In genomic region chr3:119715105-119715504, GRCh38 we compare ENCODE assay signal across 24 cellular contexts. TPM values are rescaled to one million over a fixed set of nuclear protein-coding genes. Genes with fewer than 3 reads are reported as not detected.
"Had no signal": no experiment of that assay in that cellular context is flagged by ENCODE, and none has a peak within 500 bp of the region (broad histone marks: within the 10 kb centered on the region; RNA-seq: fewer than 3 reads in every experiment).

No MANE protein-coding gene starts in this region.

- DNase-seq: effector CD4-positive, alpha-beta T cell; endodermal cell; erythroblast; foreskin keratinocyte; head of caudate nucleus; hippocampal formation; left lung; mesenchymal stem cell; midbrain; naive thymus-derived CD4-positive, alpha-beta T cell; nephron progenitor cell; stimulated activated naive CD4-positive, alpha-beta T cell; stomach; substantia nigra; trophoblast cell had no signal

- H3K27ac Mint-ChIP-seq: endodermal cell; naive thymus-derived CD4-positive, alpha-beta T cell had no signal

- H3K4me3 ChIP-seq: coronary artery, left lung, lung, prostate gland, stomach, thoracic aorta had no signal

- H3K9me3 ChIP-seq: left lung, prostate gland, stomach, thoracic aorta had no signal

- ATAC-seq: foreskin keratinocyte; left lung; naive thymus-derived CD4-positive, alpha-beta T cell; sciatic nerve had no signal

- H3K27me3 ChIP-seq: foreskin keratinocyte, left lung, stomach had no signal

- H3K9me3 Mint-ChIP-seq: endodermal cell; naive thymus-derived CD4-positive, alpha-beta T cell; nephron progenitor cell had no signal

- H3K36me3 Mint-ChIP-seq: naive thymus-derived CD4-positive, alpha-beta T cell had no signal

- H3K36me3 ChIP-seq: left lung, prostate gland, thoracic aorta had no signal

- H3K4me1 ChIP-seq: foreskin keratinocyte, left lung, parathyroid adenoma, prostate gland had no signal

- FAIRE-seq: endothelial cell of umbilical vein had no signal

- H3K27ac ChIP-seq: coronary artery, foreskin keratinocyte, left lung, parathyroid adenoma, prostate gland, stomach, thoracic aorta had no signal

- H3K4me1 Mint-ChIP-seq: endodermal cell; naive thymus-derived CD4-positive, alpha-beta T cell; nephron progenitor cell had no signal

- H3K4me3 Mint-ChIP-seq: endodermal cell; naive thymus-derived CD4-positive, alpha-beta T cell; nephron progenitor cell had no signal

RNA-seq across cellular contexts. Expression of gene CFAP91, which starts 12.3 kb away (rescaled TPM):
- total RNA-seq: chondrocyte, dermis microvascular lymphatic vessel endothelial cell had no signal
